In genomic region chr2:20593072-20594034, GRCh38 we compare ENCODE assay signal across 1 cellular context.
TF ChIP-seq lines count a peak whose summit lies in the region.

No MANE protein-coding gene starts in this region.

TF ChIP-seq in HCT116, 20 proteins besides CTCF, POLR2A, EP300 and RAD21 (continued from another document):
- TF ChIP-seq EGR1 (IDR thresholded peaks at IDR 0.05; ENCODE audit: low read depth): no peak
- TF ChIP-seq CEBPB (IDR thresholded peaks at IDR 0.05; ENCODE audit: low read depth): no peak
- no peak for TF ChIP-seq ZFX (IDR thresholded peaks at IDR 0.05)
- no peak for TF ChIP-seq FOSL1 (IDR thresholded peaks at IDR 0.05; ENCODE audit: low read depth)
- TF ChIP-seq POLR2AphosphoS5 (IDR thresholded peaks at IDR 0.05; ENCODE audit: low read depth, low read length): no peak
